In the genomic region with DNA sequence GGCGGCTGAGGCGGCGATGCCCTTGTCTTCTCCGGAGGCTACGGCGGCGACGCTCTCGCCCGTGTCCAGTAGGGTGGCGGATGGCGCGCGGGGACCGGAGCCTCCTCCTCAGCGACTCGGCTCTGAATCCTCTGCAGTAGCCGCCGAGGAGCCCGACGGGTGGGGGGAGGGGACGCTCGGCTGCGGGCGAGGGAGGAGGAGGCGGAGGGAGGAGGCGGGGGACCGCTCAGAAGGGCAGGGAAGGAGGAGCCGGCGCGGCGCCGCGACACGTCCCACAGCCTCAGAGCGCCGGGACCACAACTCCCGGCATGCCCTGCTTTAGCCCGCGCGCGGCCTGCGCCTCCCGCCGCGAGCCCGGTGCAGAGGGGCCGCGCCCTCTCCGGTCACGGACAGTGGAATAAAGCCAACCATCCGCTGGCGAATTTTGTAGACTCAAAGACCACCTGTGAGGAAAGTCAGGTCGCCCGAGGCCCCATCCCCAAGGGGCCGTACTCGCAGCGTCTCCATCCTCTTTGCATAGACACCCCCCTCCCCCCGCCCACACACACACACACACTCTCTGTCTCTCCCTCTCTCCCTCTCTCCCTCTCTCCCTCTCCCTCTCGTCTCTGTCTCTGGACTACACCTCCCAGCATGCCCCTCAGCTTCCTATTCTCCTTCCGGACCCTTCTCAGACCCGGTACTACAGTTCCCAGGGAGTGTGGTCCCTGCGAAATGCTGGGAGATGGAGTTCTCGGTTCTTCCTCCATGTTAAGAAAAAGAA, we compare ENCODE assay signal across 8 cellular contexts.
A peak's percentile ranks its signal among the peaks of the same experiment; 100 is the strongest.
DNase-seq lines count a peak whose midpoint lies in the region; ATAC-seq lines count a peak whose summit lies in the region.

A gene with protein sequence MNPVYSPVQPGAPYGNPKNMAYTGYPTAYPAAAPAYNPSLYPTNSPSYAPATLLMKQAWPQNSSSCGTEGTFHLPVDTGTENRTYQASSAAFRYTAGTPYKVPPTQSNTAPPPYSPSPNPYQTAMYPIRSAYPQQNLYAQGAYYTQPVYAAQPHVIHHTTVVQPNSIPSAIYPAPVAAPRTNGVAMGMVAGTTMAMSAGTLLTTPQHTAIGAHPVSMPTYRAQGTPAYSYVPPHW (minus strand): TSS at position 157 of the 763 bp plus-strand sequence. CDS start 129,638 bp downstream, outside the sequence.

- H3K27ac Mint-ChIP-seq in central memory CD8-positive, alpha-beta T cell (ENCODE audit: low read depth), result peak within 1 kb of the TSS; percentile 84

- peak within 1 kb of the TSS; percentile 81 for H3K4me3 Mint-ChIP-seq in central memory CD8-positive, alpha-beta T cell

- peak; percentile 96 for ATAC-seq in GM19025 (IDR thresholded peaks at IDR 0.05; ENCODE audit: low read depth, unreplicated experiment)
- peak; percentile 89 for ATAC-seq in HG03342 (IDR thresholded peaks at IDR 0.05; ENCODE audit: unreplicated experiment)
- ATAC-seq in central memory CD8-positive, alpha-beta T cell (replicated peaks; ENCODE audit: extremely low read depth, poor library complexity, severe bottlenecking), result peak; percentile 94

- no peaks in the 10 kb centered on the region for H3K9me3 Mint-ChIP-seq in central memory CD8-positive, alpha-beta T cell

- peak; percentile 98 for DNase-seq in AG20443 (ENCODE audit: low spot score)
- peak; percentile 96 to 97 for DNase-seq in NCI-H446 (lab: John Stamatoyannopoulos, UW)
- DNase-seq in activated CD4-positive, CD25-positive, alpha-beta regulatory T cell treated with anti-CD3 and anti-CD28 coated beads, Interleukin-2, amount 50 U/mL, for 16 hours (ENCODE audit: low read depth, low spot score), result peak; percentile 85
- DNase-seq in central memory CD8-positive, alpha-beta T cell (ENCODE audit: low spot score in 2 of 2), result peak; percentile 67 to 81
- peak; percentile 98 for DNase-seq in iris pigment epithelial cell (ENCODE audit: low read depth)
- DNase-seq in stimulated activated CD4-positive, alpha-beta T cell treated with anti-CD3 and anti-CD28 coated beads, Interleukin-12 subunit alpha, Interleukin-12 subunit beta, amount 100 ng/mL, for 24 hours (ENCODE audit: low read depth in 2 of 2), result peak; percentile 84 to 89

- H3K4me1 Mint-ChIP-seq in central memory CD8-positive, alpha-beta T cell, result peaks cover 31% of the 10 kb centered on the region

- peaks cover 14% of the 10 kb centered on the region for H3K36me3 Mint-ChIP-seq in central memory CD8-positive, alpha-beta T cell (ENCODE audit: insufficient read depth)

- no peaks in the 10 kb centered on the region for H3K27me3 Mint-ChIP-seq in central memory CD8-positive, alpha-beta T cell

Comparison
In these comparisons a context has a peak if more than half of its experiments do, and no peak if none do; other contexts are left out.
1. Peak in every context shown above with its lines: DNase-seq and ATAC-seq.